Comparison of ENCODE assay signal across 12 cellular contexts in the genomic region with DNA sequence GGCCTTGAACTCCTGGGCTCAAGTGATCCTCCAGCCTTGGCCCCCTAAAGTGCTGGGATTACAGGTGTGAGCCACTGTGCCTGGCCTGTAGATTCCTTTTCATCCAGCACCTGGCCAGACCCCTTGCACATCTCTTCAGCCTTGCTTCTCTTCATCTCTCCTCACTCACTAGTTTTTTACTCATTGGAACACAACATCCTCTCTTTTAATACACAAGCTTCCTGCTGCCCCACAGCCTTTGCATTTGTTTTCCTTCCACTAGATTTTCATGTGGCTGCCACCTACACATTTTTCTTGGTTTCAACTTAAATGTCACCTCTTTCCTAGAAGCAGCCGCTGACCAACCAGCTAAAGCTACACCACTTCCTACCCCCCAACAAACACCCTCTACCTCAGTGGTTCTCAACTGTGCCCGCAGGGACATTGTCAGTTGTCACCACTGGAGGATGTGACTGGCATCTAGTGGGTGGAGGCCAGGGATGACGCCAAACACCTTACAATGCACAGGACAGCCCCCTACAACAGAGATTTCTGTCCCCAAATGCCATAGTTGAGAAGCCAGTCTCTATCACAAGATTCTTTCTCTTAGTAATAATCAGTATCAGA. TPM values are rescaled to one million over a fixed set of nuclear protein-coding genes. Genes with fewer than 3 reads are reported as not detected.
DNase-seq lines count a peak whose midpoint lies in the region; ATAC-seq and TF ChIP-seq lines count a peak whose summit lies in the region.
"Had no signal": no experiment of that assay in that cellular context is flagged by ENCODE, and none has a peak within 500 bp of the region (broad histone marks: within the 10 kb centered on the region; RNA-seq: fewer than 3 reads in every experiment).

No MANE protein-coding gene starts in this region.

- H3K4me2 ChIP-seq in hepatocyte = no peak overlapping the region
- H3K4me2 ChIP-seq: BLaER1 had no signal

- ATAC-seq in HG02884 (IDR thresholded peaks at IDR 0.05; ENCODE audit: unreplicated experiment) = peak; percentile 32

- no peaks in the 10 kb centered on the region for H3K27me3 ChIP-seq in hepatocyte
- H3K27me3 ChIP-seq: BLaER1 had no signal

- H2AFZ ChIP-seq in hepatocyte = no peak overlapping the region

- WGBS in hepatocyte (ENCODE audit: low lambda C conversion rate, missing lambda C conversion rate) = 95% methylated on average over 3 of the region's 3 CpGs
- WGBS in lower leg skin, 2 donors = 76 to 93% methylated on average over 3 of the region's 3 CpGs

- H3K27ac ChIP-seq in hepatocyte = no peak overlapping the region
- H3K27ac ChIP-seq: BLaER1 had no signal

- no peaks in the 10 kb centered on the region for H3K79me2 ChIP-seq in hepatocyte

- TF ChIP-seq CTCF in GM12865 (IDR thresholded peaks at IDR 0.05; ENCODE audit: insufficient read depth, low read depth, low read length, missing control alignments) (no peak), hepatocyte (IDR thresholded peaks at IDR 0.05; ENCODE audit: poor library complexity) (no peak), lower leg skin (IDR thresholded peaks at IDR 0.05) (no peak)

- no peaks in the 10 kb centered on the region for H4K20me1 ChIP-seq in hepatocyte (ENCODE audit: insufficient read depth, poor library complexity, severe bottlenecking)
- H4K20me1 ChIP-seq: BLaER1 had no signal

- no peaks in the 10 kb centered on the region for H3K36me3 ChIP-seq in hepatocyte (replicated peaks; ENCODE audit: insufficient read depth, low read depth)
- H3K36me3 ChIP-seq: BLaER1 had no signal

- no peak for TF ChIP-seq POLR2A in lower leg skin (IDR thresholded peaks at IDR 0.05)

- intact Hi-C loops in lower leg skin (cut with DNase I; ENCODE audit: low total_unique reads) = no loop called here

- H3K9me2 ChIP-seq in hepatocyte (replicated peaks; ENCODE audit: insufficient read depth) = no peaks in the 10 kb centered on the region

- no peaks in the 10 kb centered on the region for H3K9me3 ChIP-seq in hepatocyte (ENCODE audit: low read depth)
- H3K9me3 ChIP-seq: BLaER1 had no signal

- peak; percentile 66 for DNase-seq in GM12865 (ENCODE audit: low read depth)
- peak; percentile 41 for DNase-seq in activated T-cell treated with anti-CD3 and anti-CD28 coated beads, Interleukin-2, amount 50 U/mL, for 1 hour
- peak; percentile 55 to 77 (median 60) for DNase-seq in stimulated activated CD4-positive, alpha-beta T cell treated with anti-CD3 and anti-CD28 coated beads, Interleukin-12 subunit alpha, Interleukin-12 subunit beta, amount 100 ng/mL, for 48 hours (ENCODE audit: low read depth in 2 of 3, low spot score in 1 of 3)
- DNase-seq in hepatic stellate cell (ENCODE audit: low spot score) = no peak
- no peak for DNase-seq in hepatocyte (ENCODE audit: low spot score)
- DNase-seq in NCI-H2196 (lab: John Stamatoyannopoulos, UW; ENCODE audit: unreplicated experiment) = no peak
- no peak for DNase-seq in lower leg skin (ENCODE audit: low spot score in 2 of 2)
- DNase-seq: H9, NCI-H1436 had no signal

- no peaks in the 10 kb centered on the region for H3K4me1 ChIP-seq in hepatocyte (ENCODE audit: insufficient read depth)
- H3K4me1 ChIP-seq: BLaER1 had no signal

- H3K4me3 ChIP-seq in GM12865 (ENCODE audit: low read depth, low read length) = no peak overlapping the region
- no peak overlapping the region for H3K4me3 ChIP-seq in hepatocyte
- no peak overlapping the region for H3K4me3 ChIP-seq in lower leg skin (ENCODE audit: low read depth, poor library complexity, severe bottlenecking)
- H3K4me3 ChIP-seq: BLaER1 had no signal

RNA-seq across cellular contexts. Expression of a gene that starts 33.7 kb away (rescaled TPM):
- 9.4 and 9.5 TPM in 2 replicates for total RNA-seq in hepatocyte
- 1.7 and 2.1 TPM in 2 replicates for polyA plus RNA-seq in hepatocyte
- not detected for total RNA-seq in lower leg skin
- total RNA-seq: H9, neural crest cell had no signal

Comparison
In these comparisons a context has a peak if more than half of its experiments do, and no peak if none do; other contexts are left out.
1. DNase-seq: peak in GM12865 (single experiment), activated T-cell treated with anti-CD3 and anti-CD28 coated beads, Interleukin-2, amount 50 U/mL, for 1 hour (single experiment) and stimulated activated CD4-positive, alpha-beta T cell treated with anti-CD3 and anti-CD28 coated beads, Interleukin-12 subunit alpha, Interleukin-12 subunit beta, amount 100 ng/mL, for 48 hours (3 of 3); none in hepatic stellate cell (single experiment), hepatocyte (single experiment), NCI-H2196 (single experiment) and lower leg skin (0 of 2).
2. RNA of a gene that starts 33.7 kb away (total RNA-seq): 9.4 to 9.5 TPM in hepatocyte; not detected in lower leg skin; every median in the first group is over 10 times any median in the second.